Comparison of ENCODE assay signal across 1 cellular context in the genomic region with DNA sequence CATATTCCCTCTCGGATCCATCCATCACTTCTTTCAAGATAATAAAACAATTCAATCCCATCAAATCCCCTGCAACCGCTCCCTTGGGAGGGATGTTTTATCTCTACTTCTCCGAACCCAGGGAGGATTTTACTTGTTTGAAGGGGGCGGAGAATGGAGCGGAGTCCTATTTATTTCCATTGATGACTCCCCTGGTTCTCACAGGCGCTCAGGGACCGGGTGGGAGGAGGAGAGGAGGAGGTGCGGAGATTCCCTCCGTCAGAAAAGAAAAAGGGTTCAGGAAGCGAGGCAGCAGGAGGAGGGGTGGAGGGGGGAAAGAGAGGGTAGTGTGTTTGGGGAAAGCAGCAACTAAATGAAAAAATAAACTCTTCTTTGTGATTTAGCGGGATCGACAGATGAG.
TF ChIP-seq lines count a peak whose summit lies in the region.

No MANE protein-coding gene starts in this region.

TF ChIP-seq in HEK293, 187 proteins besides CTCF, POLR2A, EP300 and RAD21 (continued from another document):
- TF ChIP-seq ZNF548 (tag by site-specific recombination; IDR thresholded peaks at IDR 0.05) (no peak), ZNF707 (tag by site-specific recombination; IDR thresholded peaks at IDR 0.05) (no peak), ZFHX2 (tag by site-specific recombination; conservative IDR thresholded peaks at IDR 0.05) (peak; percentile 43), EGR2 (tag by site-specific recombination; IDR thresholded peaks at IDR 0.05; ENCODE audit: low read depth) (peak; percentile 47)
